ENCODE assay signal across 8 cellular contexts in genomic region chr10:99430451-99431189, GRCh38. TPM values are rescaled to one million over a fixed set of nuclear protein-coding genes. Genes with fewer than 3 reads are reported as not detected.
DNase-seq lines count a peak whose midpoint lies in the region; ATAC-seq and TF ChIP-seq lines count a peak whose summit lies in the region.

GOT1 (minus strand) TSS chr10:99430624; CDS start chr10:99430565, 59 bp downstream.

- no peaks in the 10 kb centered on the region for H3K9me3 ChIP-seq in heart left ventricle
- H3K9me3 ChIP-seq in upper lobe of left lung: no peaks in the 10 kb centered on the region

- in situ Hi-C loops in GM13976 (cut with MboI; ENCODE audit: low sequenced_read_pairs, unreplicated experiment): loop anchor here (10.0 to 25.0 kb wide), 2 partner anchors 184 to 282 kb away; no protein-coding TSS in a partner anchor

- ATAC-seq in HG02870 (IDR thresholded peaks at IDR 0.05; ENCODE audit: unreplicated experiment) (peak; percentile 95), heart left ventricle (peak; percentile 95 to 97 (median 96)), upper lobe of left lung (ENCODE audit: low FRiP score in 2 of 2) (peak; percentile 99)

- DNase-seq in GM13976 (ENCODE audit: low spot score) (peak; percentile 99), NCI-H146 treated with DMSO at 0.1 percent for 48 hours (lab: John Stamatoyannopoulos, UW; ENCODE audit: unreplicated experiment) (peak; percentile 98), amniotic epithelial cell (ENCODE audit: low read depth) (peak; percentile 99), heart left ventricle (peak; percentile 94 to 98 (median 96)), pons (ENCODE audit: low spot score) (peak; percentile 99), upper lobe of left lung (peak; percentile 96 to 97)

- peak within 1 kb of the TSS; percentile 71 to 96 (median 85) for H3K4me3 ChIP-seq in heart left ventricle
- peak within 1 kb of the TSS; percentile 56 to 88 (median 72) for H3K4me3 ChIP-seq in upper lobe of left lung

- peak; percentile 0 for TF ChIP-seq CTCF in GM13976 (IDR thresholded peaks at IDR 0.05; ENCODE audit: borderline replicate concordance, control extremely low read depth, extremely low read depth, insufficient read depth, missing control alignments)
- TF ChIP-seq CTCF in heart left ventricle (IDR thresholded peaks at IDR 0.05): no peak
- TF ChIP-seq CTCF in upper lobe of left lung (IDR thresholded peaks at IDR 0.05): peak in 1 of 6 experiments; percentile 16

- 0 to 2% (median 0%) methylated on average over 46 to 59 of the region's 59 CpGs for WGBS in heart left ventricle, 4 donors
- 0 to 5% methylated on average over 13 to 34 of the region's 59 CpGs for WGBS in upper lobe of left lung, 2 donors

- peaks cover 0 to 8% (median 5%) of the 10 kb centered on the region in 9 donors for H3K36me3 ChIP-seq in heart left ventricle
- H3K36me3 ChIP-seq in upper lobe of left lung: peaks cover 0 to 13% (median 0%) of the 10 kb centered on the region in 4 donors

- peak within 1 kb of the TSS; percentile 90 to 99 (median 97) for H3K27ac ChIP-seq in heart left ventricle
- peak within 1 kb of the TSS; percentile 81 to 93 (median 92) for H3K27ac ChIP-seq in upper lobe of left lung

- intact Hi-C loops in T-helper 1 cell treated with Interleukin-12 subunit alpha and Interleukin-12 subunit beta and Interleukin-4 antibody, amounts not matched to agents 30 ng/mL and 1 ng/mL, for 36 hours (cut with micrococcal nuclease): loop anchor here (1.0 to 10.0 kb wide), 12 partner anchors 38 to 1933 kb away; partner anchors contain the start of genes COX15, CUTC, DNMBP and ENTPD7
- intact Hi-C loops in heart left ventricle (cut with DNase I): loop anchor here in 7 of 10 donors (2.0 to 10.0 kb wide), 7 partner anchors 38 to 966 kb away; partner anchors contain the start of gene SLC25A28 (in 1 of the 7)

- no peaks in the 10 kb centered on the region for H3K27me3 ChIP-seq in heart left ventricle
- H3K27me3 ChIP-seq in upper lobe of left lung: no peaks in the 10 kb centered on the region

- peak; percentile 50 to 81 for TF ChIP-seq POLR2A in heart left ventricle (IDR thresholded peaks at IDR 0.05)
- TF ChIP-seq POLR2A in upper lobe of left lung (IDR thresholded peaks at IDR 0.05): peak in 3 of 4 donors; percentile 66 to 91 (median 69)

- H3K4me1 ChIP-seq in heart left ventricle (peaks cover 0 to 56% (median 30%) of the 10 kb centered on the region in 12 donors), upper lobe of left lung (peaks cover 9 to 21% (median 15%) of the 10 kb centered on the region in 4 donors)

- TF ChIP-seq EP300 in upper lobe of left lung (IDR thresholded peaks at IDR 0.05): peak in 1 of 4 donors; percentile 44

RNA-seq across cellular contexts. Expression of gene GOT1, which starts in this region (rescaled TPM):
- 30.2 and 30.9 TPM in 2 replicates for total RNA-seq in T-helper 1 cell treated with Interleukin-12 subunit alpha and Interleukin-12 subunit beta and Interleukin-4 antibody, amounts not matched to agents 30 ng/mL and 1 ng/mL, for 36 hours
- total RNA-seq in heart left ventricle: 100 to 1,000 TPM; 294 to 815 (median 505) TPM
- polyA plus RNA-seq in heart left ventricle: 100 to 1,000 TPM; 259 to 299 TPM
- total RNA-seq in upper lobe of left lung: 10 to 100 TPM; 13.1 to 46.8 (median 25.7) TPM

Comparison
In these comparisons a context has a peak if more than half of its experiments do, and no peak if none do; other contexts are left out.
1. Peak in every context shown above with its lines: DNase-seq, ATAC-seq, H3K4me3 ChIP-seq and H3K27ac ChIP-seq.